In genomic region chr9:137763271-137763955, GRCh38 we compare ENCODE assay signal across 23 cellular contexts.
DNase-seq lines count a peak whose midpoint lies in the region; ATAC-seq and TF ChIP-seq lines count a peak whose summit lies in the region.
"Had no signal": no experiment of that assay in that cellular context is flagged by ENCODE, and none has a peak within 500 bp of the region (broad histone marks: within the 10 kb centered on the region; RNA-seq: fewer than 3 reads in every experiment).

No MANE protein-coding gene starts in this region.

- no peak for ATAC-seq in CD4-positive, CD25-positive, alpha-beta regulatory T cell (ENCODE audit: low read depth in 2 of 2)
- ATAC-seq in mucosa of descending colon (peak; percentile 55), esophagus mucosa (no peak)
- ATAC-seq: activated naive CD8-positive, alpha-beta T cell treated with anti-CD3 and anti-CD28 coated beads, Interleukin-2, amount 50 U/mL, for 24 hours; foreskin keratinocyte; SK-N-SH treated with all-trans-retinoic acid at 6 μM for 48 hours had no signal

- H3K4me3 Mint-ChIP-seq in CD4-positive, CD25-positive, alpha-beta regulatory T cell: no peak overlapping the region
- H3K4me3 Mint-ChIP-seq: activated naive CD8-positive, alpha-beta T cell treated with anti-CD3 and anti-CD28 coated beads, Interleukin-2, amount 50 U/mL, for 24 hours; dendritic cell treated with granulocyte-macrophage colony-stimulating factor and Interleukin-4, amounts not matched to agents 40 ng/mL and 50 ng/mL, for 4 days had no signal

- peaks cover 26% of the 10 kb centered on the region for H3K4me1 ChIP-seq in CD4-positive, CD25-positive, alpha-beta regulatory T cell (ENCODE audit: control insufficient read depth, insufficient read depth, low read length, poor library complexity, severe bottlenecking)
- H3K4me1 ChIP-seq in mucosa of descending colon (ENCODE audit: low read depth): no peaks in the 10 kb centered on the region
- H3K4me1 ChIP-seq: breast epithelium, foreskin keratinocyte, lower lobe of right lung, sigmoid colon, upper lobe of left lung had no signal

- peak overlapping the region in 1 of 3 donors; percentile 88 for H3K27ac Mint-ChIP-seq in CD4-positive, CD25-positive, alpha-beta regulatory T cell
- H3K27ac Mint-ChIP-seq: dendritic cell treated with granulocyte-macrophage colony-stimulating factor and Interleukin-4, amounts not matched to agents 40 ng/mL and 50 ng/mL, for 4 days had no signal

- H3K36me3 Mint-ChIP-seq in CD4-positive, CD25-positive, alpha-beta regulatory T cell: peaks cover 50% of the 10 kb centered on the region

- peaks cover 0 to 2% (median 0%) of the 10 kb centered on the region in 7 donors for H3K9me3 Mint-ChIP-seq in CD4-positive, CD25-positive, alpha-beta regulatory T cell
- H3K9me3 Mint-ChIP-seq: activated naive CD8-positive, alpha-beta T cell treated with anti-CD3 and anti-CD28 coated beads, Interleukin-2, amount 50 U/mL, for 24 hours; dendritic cell treated with granulocyte-macrophage colony-stimulating factor and Interleukin-4, amounts not matched to agents 40 ng/mL and 50 ng/mL, for 4 days had no signal

- no peaks in the 10 kb centered on the region for H3K9me3 ChIP-seq in CD4-positive, CD25-positive, alpha-beta regulatory T cell (ENCODE audit: control insufficient read depth in 2 of 2, low read length in 2 of 2)
- H3K9me3 ChIP-seq in mucosa of descending colon: no peaks in the 10 kb centered on the region
- H3K9me3 ChIP-seq: breast epithelium, lower lobe of right lung, ovary, sigmoid colon, upper lobe of left lung had no signal

- intact Hi-C loops in mucosa of descending colon (cut with DNase I, micrococcal nuclease) (no loop called here), posterior cingulate gyrus (cut with DNase I) (no loop called here)

- H3K4me3 ChIP-seq in CD4-positive, CD25-positive, alpha-beta regulatory T cell (ENCODE audit: low read depth, low read length): no peak overlapping the region
- H3K4me3 ChIP-seq in mucosa of descending colon: no peak overlapping the region
- H3K4me3 ChIP-seq: breast epithelium, lower lobe of right lung, ovary, sigmoid colon, upper lobe of left lung had no signal

- peak; percentile 24 for TF ChIP-seq POLR2A in GM18526 (IDR thresholded peaks at IDR 0.05; ENCODE audit: extremely low read depth, insufficient read length)
- TF ChIP-seq POLR2A in erythroblast (IDR thresholded peaks at IDR 0.05; ENCODE audit: low read length): no peak

- peaks cover 14 to 55% (median 32%) of the 10 kb centered on the region in 4 donors for H3K4me1 Mint-ChIP-seq in CD4-positive, CD25-positive, alpha-beta regulatory T cell

- no peaks in the 10 kb centered on the region for H3K27me3 ChIP-seq in CD4-positive, CD25-positive, alpha-beta regulatory T cell (ENCODE audit: control insufficient read depth, insufficient read depth, low read length)
- H3K27me3 ChIP-seq: breast epithelium, foreskin keratinocyte, ovary, sigmoid colon, upper lobe of left lung had no signal

- no peaks in the 10 kb centered on the region for H3K27me3 Mint-ChIP-seq in CD4-positive, CD25-positive, alpha-beta regulatory T cell
- H3K27me3 Mint-ChIP-seq: activated naive CD8-positive, alpha-beta T cell treated with anti-CD3 and anti-CD28 coated beads, Interleukin-2, amount 50 U/mL, for 24 hours; dendritic cell treated with granulocyte-macrophage colony-stimulating factor and Interleukin-4, amounts not matched to agents 40 ng/mL and 50 ng/mL, for 4 days had no signal

- no peak for DNase-seq in CD4-positive, CD25-positive, alpha-beta regulatory T cell
- peak in 1 of 61 donors; percentile 35 for DNase-seq in caudate nucleus (lab: John Stamatoyannopoulos, UW)
- no peak for DNase-seq in mucosa of descending colon
- no peak for DNase-seq in amygdala (lab: John Stamatoyannopoulos, UW)
- DNase-seq in posterior cingulate gyrus: no peak
- no peak for DNase-seq in erythroblast (lab: John Stamatoyannopoulos, UW)
- DNase-seq: activated CD4-positive, CD25-positive, alpha-beta regulatory T cell treated with anti-CD3 and anti-CD28 coated beads, Interleukin-2, amount 50 U/mL, for 72 hours; activated naive CD8-positive, alpha-beta T cell treated with anti-CD3 and anti-CD28 coated beads, Interleukin-2, amount 50 U/mL, for 24 hours; foreskin keratinocyte; KG1; lower lobe of right lung; NCI-H1930; NCI-H526; ovary; RPMI8226; stimulated activated naive CD4-positive, alpha-beta T cell had no signal

- TF ChIP-seq CTCF in mucosa of descending colon (IDR thresholded peaks at IDR 0.05): no peak

- peaks cover 53% of the 10 kb centered on the region for H3K36me3 ChIP-seq in CD4-positive, CD25-positive, alpha-beta regulatory T cell (ENCODE audit: control insufficient read depth, insufficient read depth, low read length)
- H3K36me3 ChIP-seq in mucosa of descending colon (ENCODE audit: low read depth): peaks cover 3% of the 10 kb centered on the region
- H3K36me3 ChIP-seq: breast epithelium, ovary had no signal

- peak overlapping the region; percentile 58 for H3K27ac ChIP-seq in CD4-positive, CD25-positive, alpha-beta regulatory T cell (ENCODE audit: insufficient read depth, low read length, poor library complexity, severe bottlenecking)
- peak overlapping the region; percentile 82 for H3K27ac ChIP-seq in caudate nucleus (ENCODE audit: low read depth, low read length)
- H3K27ac ChIP-seq: foreskin keratinocyte, lower lobe of right lung, sigmoid colon had no signal
